34 cellular contexts compared by ENCODE assay signal in genomic region chr15:59515190-59515589, GRCh38.
"Had no signal": no experiment of that assay in that cellular context is flagged by ENCODE, and none has a peak within 500 bp of the region (broad histone marks: within the 10 kb centered on the region; RNA-seq: fewer than 3 reads in every experiment).

No MANE protein-coding gene starts in this region.

- H3K4me1 Mint-ChIP-seq: activated CD4-positive, alpha-beta T cell treated with anti-CD3 and anti-CD28 coated beads for 36 hours; activated CD4-positive, alpha-beta T cell treated with anti-CD3 and anti-CD28 coated beads, Interleukin-2, amount 10 ng/mL, durations not matched to agents 7 days and 5 days had no signal

- DNase-seq: activated CD4-positive, alpha-beta T cell treated with anti-CD3 and anti-CD28 coated beads for 36 hours; activated CD4-positive, alpha-beta T cell treated with anti-CD3 and anti-CD28 coated beads, Interleukin-2, amount 10 ng/mL, durations not matched to agents 7 days and 5 days; activated CD4-positive, alpha-beta T cell treated with anti-CD3 and anti-CD28 coated beads, Interleukin-2, amount 50 U/mL, for 48 hours; activated gamma-delta T cell treated with Interleukin-2 at 50 U/mL for 16 hours; activated naive CD4-positive, alpha-beta T cell treated with anti-CD3 and anti-CD28 coated beads for 36 hours; activated T-cell treated with anti-CD3 and anti-CD28 coated beads, Interleukin-2, amount 50 U/mL, for 24 hours; adrenal gland; body of pancreas; MM.1S; MV-4-11; NCI-H1092; NCI-H1436 treated with DMSO at 0.1 percent for 48 hours; NCI-H187; NCI-H2081; NCI-H2171 treated with DMSO at 0.1 percent for 48 hours; NCI-H2227 treated with DMSO at 0.1 percent for 48 hours; NCI-H510A; NCI-H526; NCI-H748 treated with DMSO at 0.1 percent for 48 hours; NK-92 treated with Interleukin-12 subunit alpha and Interleukin-12 subunit beta, amount 100 ng/mL, for 24 hours; PC-9 had no signal

- H3K9me3 ChIP-seq: adrenal gland, body of pancreas, breast epithelium had no signal

- H3K4me3 Mint-ChIP-seq: activated CD4-positive, alpha-beta T cell treated with anti-CD3 and anti-CD28 coated beads for 36 hours; activated CD4-positive, alpha-beta T cell treated with anti-CD3 and anti-CD28 coated beads, Interleukin-2, amount 10 ng/mL, durations not matched to agents 7 days and 5 days; activated CD8-positive, alpha-beta T cell treated with anti-CD3 and anti-CD28 coated beads, Interleukin-2, amount 10 ng/mL, durations not matched to agents 7 days and 5 days; activated naive CD4-positive, alpha-beta T cell treated with anti-CD3 and anti-CD28 coated beads for 36 hours; activated T-cell treated with anti-CD3 and anti-CD28 coated beads, Interleukin-2, amount 50 U/mL, for 24 hours; T-helper 1 cell treated with Interleukin-12 subunit alpha and Interleukin-12 subunit beta and Interleukin-4 antibody, amounts not matched to agents 30 μg/mL and 1 μg/mL, for 36 hours; T-helper 2 cell treated with Interferon-gamma antibody and Interleukin-4, amounts not matched to agents 5 μg/mL and 100 μg/mL, for 36 hours had no signal

- H3K4me2 ChIP-seq: KMS-11, PC-9 had no signal

- H3K27ac ChIP-seq: adrenal gland, body of pancreas, breast epithelium, KMS-11, PC-9, RWPE1 had no signal

- H3K4me1 ChIP-seq: adrenal gland, body of pancreas, breast epithelium had no signal

- H3K27me3 Mint-ChIP-seq: activated CD4-positive, alpha-beta T cell treated with anti-CD3 and anti-CD28 coated beads for 36 hours; activated T-cell treated with anti-CD3 and anti-CD28 coated beads, Interleukin-2, amount 50 U/mL, for 24 hours had no signal

- H3K27ac Mint-ChIP-seq: activated CD4-positive, alpha-beta T cell treated with anti-CD3 and anti-CD28 coated beads for 36 hours; activated CD4-positive, alpha-beta T cell treated with anti-CD3 and anti-CD28 coated beads, Interleukin-2, amount 10 ng/mL, durations not matched to agents 7 days and 5 days; activated CD8-positive, alpha-beta T cell treated with anti-CD3 and anti-CD28 coated beads, Interleukin-2, amount 10 ng/mL, durations not matched to agents 7 days and 5 days; activated naive CD4-positive, alpha-beta T cell treated with anti-CD3 and anti-CD28 coated beads for 36 hours; activated naive CD4-positive, alpha-beta T cell treated with anti-CD3 and anti-CD28 coated beads, Interleukin-2, amount 50 U/mL, for 72 hours; activated T-cell treated with anti-CD3 and anti-CD28 coated beads, Interleukin-2, amount 50 U/mL, for 24 hours; activated T-helper 2 cell treated with anti-CD3 and anti-CD28 coated beads, Interferon-gamma antibody, Interleukin-2, Interleukin-4, amounts not matched to agents 10 μg/mL and 5 μg/mL and 100 μg/mL, durations not matched to agents 14 hours and 24 hours and 36 hours; T-helper 1 cell treated with Interleukin-12 subunit alpha and Interleukin-12 subunit beta and Interleukin-4 antibody, amounts not matched to agents 30 μg/mL and 1 μg/mL, for 36 hours; T-helper 2 cell treated with Interferon-gamma antibody and Interleukin-4, amounts not matched to agents 5 μg/mL and 100 μg/mL, for 36 hours had no signal

- H3K36me3 Mint-ChIP-seq: activated naive CD4-positive, alpha-beta T cell treated with anti-CD3 and anti-CD28 coated beads, Interleukin-2, amount 50 U/mL, for 72 hours had no signal

- ATAC-seq: activated CD4-positive, alpha-beta T cell treated with anti-CD3 and anti-CD28 coated beads for 36 hours; activated CD4-positive, CD25-positive, alpha-beta regulatory T cell treated with anti-CD3 and anti-CD28 coated beads, Interleukin-2, amount 50 U/mL, for 24 hours; activated CD8-positive, alpha-beta T cell treated with anti-CD3 and anti-CD28 coated beads, Interleukin-2, amount 10 ng/mL, durations not matched to agents 7 days and 5 days; activated naive CD4-positive, alpha-beta T cell treated with anti-CD3 and anti-CD28 coated beads, Interleukin-2, amount 50 U/mL, for 72 hours; body of pancreas; Right ventricle myocardium inferior had no signal

- FAIRE-seq: astrocyte, RCC 7860, TTC549 had no signal

- H3K9me3 Mint-ChIP-seq: activated CD4-positive, alpha-beta T cell treated with anti-CD3 and anti-CD28 coated beads, Interleukin-2, amount 10 ng/mL, durations not matched to agents 7 days and 5 days; activated naive CD4-positive, alpha-beta T cell treated with anti-CD3 and anti-CD28 coated beads for 36 hours; activated naive CD4-positive, alpha-beta T cell treated with anti-CD3 and anti-CD28 coated beads, Interleukin-2, amount 50 U/mL, for 72 hours; activated T-cell treated with anti-CD3 and anti-CD28 coated beads, Interleukin-2, amount 50 U/mL, for 24 hours; activated T-helper 2 cell treated with anti-CD3 and anti-CD28 coated beads, Interferon-gamma antibody, Interleukin-2, Interleukin-4, amounts not matched to agents 10 μg/mL and 5 μg/mL and 100 μg/mL, durations not matched to agents 14 hours and 24 hours and 36 hours; T-helper 1 cell treated with Interleukin-12 subunit alpha and Interleukin-12 subunit beta and Interleukin-4 antibody, amounts not matched to agents 30 μg/mL and 1 μg/mL, for 36 hours; T-helper 2 cell treated with Interferon-gamma antibody and Interleukin-4, amounts not matched to agents 5 μg/mL and 100 μg/mL, for 36 hours had no signal

- H3K4me3 ChIP-seq: adrenal gland, body of pancreas, breast epithelium, PC-9 had no signal
